1 cellular context compared by ENCODE assay signal in genomic region chr16:67163164-67163902, GRCh38.
TF ChIP-seq lines count a peak whose summit lies in the region.

No MANE protein-coding gene starts in this region.

TF ChIP-seq in GM12878, 131 proteins besides CTCF, POLR2A, EP300 and RAD21 (continued from another document):
- TF ChIP-seq GATAD2B (conservative IDR thresholded peaks at IDR 0.05; ENCODE audit: low read depth) (peak; percentile 51; the same call in 1 of the 2 replicates), HDAC6 (IDR thresholded peaks at IDR 0.05; ENCODE audit: unreplicated experiment) (peak; percentile 99), E2F4 (IDR thresholded peaks at IDR 0.05; ENCODE audit: low read depth, low read length) (no peak), ETV6 (conservative IDR thresholded peaks at IDR 0.05 in 1 of 2, IDR thresholded peaks at IDR 0.05 in 1 of 2; ENCODE audit: borderline replicate concordance in 1 of 2, low read depth in 1 of 2) (no peak), JUNB (IDR thresholded peaks at IDR 0.05) (no peak), PRDM15 (CRISPR knock-in tag; IDR thresholded peaks at IDR 0.05) (no peak), BHLHE40 (IDR thresholded peaks at IDR 0.05; ENCODE audit: borderline replicate concordance in 1 of 2, low read depth in 2 of 2, low read length in 1 of 2) (peak; percentile 15 to 77; a peak in 2 of 4 replicates), CHD2 (IDR thresholded peaks at IDR 0.05; ENCODE audit: borderline replicate concordance, low read depth, low read length) (peak; percentile 82), SREBF2 (IDR thresholded peaks at IDR 0.05; ENCODE audit: low read length) (no peak), PAX5 (IDR thresholded peaks at IDR 0.05; ENCODE audit: borderline replicate concordance, low read depth, low read length) (no peak), NFIC (IDR thresholded peaks at IDR 0.05; ENCODE audit: low read depth, low read length) (no peak), CREB1 (IDR thresholded peaks at IDR 0.05; ENCODE audit: low read depth) (no peak), MTA2 (IDR thresholded peaks at IDR 0.05; ENCODE audit: low read depth) (no peak), EGR1 (IDR thresholded peaks at IDR 0.05; ENCODE audit: borderline replicate concordance in 1 of 2, low read depth in 2 of 2, low read length in 2 of 2) (no peak), ATF7 (IDR thresholded peaks at IDR 0.05; ENCODE audit: low read depth) (no peak), POLR2AphosphoS2 (IDR thresholded peaks at IDR 0.05; ENCODE audit: low read depth, low read length) (no peak), RB1 (IDR thresholded peaks at IDR 0.05; ENCODE audit: borderline replicate concordance) (peak; percentile 40; the same call in 1 of the 2 replicates), KLF5 (IDR thresholded peaks at IDR 0.05; ENCODE audit: partially characterized antibody) (no peak), MTA3 (IDR thresholded peaks at IDR 0.05; ENCODE audit: borderline replicate concordance, low read length) (no peak), E4F1 (IDR thresholded peaks at IDR 0.05; ENCODE audit: borderline replicate concordance, partially characterized antibody) (no peak), STAT1 (conservative IDR thresholded peaks at IDR 0.05) (no peak), ASH2L (IDR thresholded peaks at IDR 0.05; ENCODE audit: borderline replicate concordance, low read depth) (no peak), BMI1 (IDR thresholded peaks at IDR 0.05; ENCODE audit: borderline replicate concordance) (no peak), ZNF24 (IDR thresholded peaks at IDR 0.05) (no peak), POU2F2 (IDR thresholded peaks at IDR 0.05; ENCODE audit: borderline replicate concordance, low read depth, low read length) (no peak), SREBF1 (IDR thresholded peaks at IDR 0.05; ENCODE audit: low read length) (no peak), BACH1 (IDR thresholded peaks at IDR 0.05; ENCODE audit: borderline replicate concordance) (peak; percentile 52), NFYA (IDR thresholded peaks at IDR 0.05; ENCODE audit: borderline replicate concordance, low read depth, low read length) (no peak), CEBPZ (IDR thresholded peaks at IDR 0.05; ENCODE audit: low read depth, low read length) (no peak), TBL1XR1 (IDR thresholded peaks at IDR 0.05; ENCODE audit: low read depth, low read length) (no peak), ATF2 (IDR thresholded peaks at IDR 0.05; ENCODE audit: low read length) (no peak), BRCA1 (IDR thresholded peaks at IDR 0.05; ENCODE audit: low read depth, low read length) (no peak), ZNF217 (IDR thresholded peaks at IDR 0.05) (no peak), E2F8 (IDR thresholded peaks at IDR 0.05; ENCODE audit: low read depth, partially characterized antibody) (no peak), SPI1 (IDR thresholded peaks at IDR 0.05; ENCODE audit: borderline replicate concordance, insufficient read depth, low read depth, low read length) (no peak)
